Comparison of ENCODE assay signal across 7 cellular contexts in the genomic region with DNA sequence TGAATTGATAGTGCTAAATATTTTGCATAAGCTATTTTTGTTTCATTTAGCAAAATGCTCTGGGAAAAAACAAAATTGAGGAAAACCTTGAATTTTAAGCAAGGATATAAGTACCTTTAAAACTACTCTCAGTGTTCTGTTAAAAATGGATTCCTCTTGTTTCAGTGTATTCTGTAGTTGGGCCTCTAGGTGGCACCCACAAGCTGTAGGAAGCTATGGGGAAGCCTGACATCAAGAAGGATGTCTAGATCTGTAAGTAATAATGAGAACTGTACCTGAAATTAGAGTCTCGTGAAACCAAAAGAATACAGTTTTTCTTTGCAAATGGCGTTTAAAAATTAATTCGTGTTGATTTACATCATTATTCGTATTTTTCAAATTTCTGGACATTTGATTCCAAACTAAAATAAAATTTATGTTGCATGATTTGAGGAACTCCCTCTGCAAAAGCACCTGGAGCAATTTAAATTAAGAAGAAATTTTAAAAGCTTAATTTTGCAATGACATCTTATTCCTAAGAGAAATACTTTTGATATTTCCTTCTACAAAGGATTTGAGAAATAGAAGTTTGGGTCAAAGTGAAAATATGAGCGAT. TPM values are rescaled to one million over a fixed set of nuclear protein-coding genes. Genes with fewer than 3 reads are reported as not detected.
A peak's percentile ranks its signal among the peaks of the same experiment; 100 is the strongest.
DNase-seq lines count a peak whose midpoint lies in the region; ATAC-seq, FAIRE-seq and TF ChIP-seq lines count a peak whose summit lies in the region.

No MANE protein-coding gene starts in this region.

- FAIRE-seq in HTR-8/SVneo (lab: Jason Lieb, UNC): no peak

- POLR2A ChIA-PET in RWPE1 (lab: Yijun Ruan, JAX; ENCODE audit: low non-redundant PET): no interaction called here

- TF ChIP-seq CTCF in RWPE1 (conservative IDR thresholded peaks at IDR 0.05; ENCODE audit: low read depth): peak; percentile 87

- H3K27ac ChIP-seq in RWPE1: no peak overlapping the region

- DNase-seq in GM03348 (ENCODE audit: low spot score) (peak; percentile 52), HTR-8/SVneo (ENCODE audit: insufficient read length, low spot score) (peak; percentile 7), RWPE1 (ENCODE audit: low spot score) (peak; percentile 29), glomerular endothelial cell (ENCODE audit: extremely low read depth, low read depth, low spot score) (peak; percentile 23), renal cortical epithelial cell (ENCODE audit: low read depth) (peak; percentile 70)
- DNase-seq in activated naive CD4-positive, alpha-beta T cell treated with Interleukin-2 at 50 U/mL for 16 hours: peak; percentile 55

- peak; percentile 93 for ATAC-seq in GM21529 (IDR thresholded peaks at IDR 0.05; ENCODE audit: unreplicated experiment)

- CTCF ChIA-PET in RWPE1 (lab: Yijun Ruan, JAX): interaction anchor here (0.6 to 2.1 kb wide), 12 partner anchors 14 to 1571 kb away, joined by 3 to 8 read pairs (median 3); no protein-coding TSS in a partner anchor

RNA-seq across cellular contexts. Expression of a gene that starts 51.2 kb away (rescaled TPM):
- not detected in 2 replicates for total RNA-seq in glomerular endothelial cell
- total RNA-seq in renal cortical epithelial cell: 2.4 TPM in 1 of 2 replicates, not detected in the other

Comparison
In these comparisons a context has a peak if more than half of its experiments do, and no peak if none do; other contexts are left out.
1. DNase-seq: peak in every context shown above with its lines; median percentile 70 in renal cortical epithelial cell; 55 in activated naive CD4-positive, alpha-beta T cell treated with Interleukin-2 at 50 U/mL for 16 hours; 52 in GM03348; 29 in RWPE1; 23 in glomerular endothelial cell; 7 in HTR-8/SVneo.